1 cellular context compared by ENCODE assay signal in genomic region chr1:35331618-35332017, GRCh38.
TF ChIP-seq lines count a peak whose summit lies in the region.

No MANE protein-coding gene starts in this region.

TF ChIP-seq in HEK293, 187 proteins besides CTCF, POLR2A, EP300 and RAD21 (continued from another document):
- TF ChIP-seq ZNF121 (tag by site-specific recombination; IDR thresholded peaks at IDR 0.05) (0 out of 2 replicates have a peak, but pooled peaks have one; percentile 46), ZNF664 (tag by site-specific recombination; IDR thresholded peaks at IDR 0.05) (peak; percentile 84), MZF1 (tag by site-specific recombination; IDR thresholded peaks at IDR 0.05; ENCODE audit: borderline replicate concordance) (peak; percentile 57; the same call in 1 of the 2 replicates), ZNF530 (tag by site-specific recombination; IDR thresholded peaks at IDR 0.05; ENCODE audit: low read depth) (peak; percentile 66; the same call in 1 of the 2 replicates), ZNF18 (tag by site-specific recombination; IDR thresholded peaks at IDR 0.05) (0 out of 2 replicates have a peak, but pooled peaks have one; percentile 57), ZNF629 (tag by site-specific recombination; IDR thresholded peaks at IDR 0.05) (peak; percentile 76), ZXDB (tag by site-specific recombination; IDR thresholded peaks at IDR 0.05) (peak; percentile 90), ZNF580 (tag by site-specific recombination; IDR thresholded peaks at IDR 0.05) (peak; percentile 78; the same call in 1 of the 2 replicates), ZNF140 (tag by site-specific recombination; IDR thresholded peaks at IDR 0.05) (peak; percentile 96), ZNF555 (tag by site-specific recombination; conservative IDR thresholded peaks at IDR 0.05) (peak; percentile 97), ZBTB21 (tag by site-specific recombination; IDR thresholded peaks at IDR 0.05) (peak; percentile 61; the same call in 1 of the 2 replicates), ZNF558 (tag by site-specific recombination; IDR thresholded peaks at IDR 0.05) (peak; percentile 88), ZNF623 (tag by site-specific recombination; IDR thresholded peaks at IDR 0.05) (peak; percentile 89), ZNF433 (tag by site-specific recombination; IDR thresholded peaks at IDR 0.05; ENCODE audit: low read depth) (peak; percentile 86), ZNF354C (tag by site-specific recombination; IDR thresholded peaks at IDR 0.05; ENCODE audit: borderline replicate concordance, low read depth) (peak; percentile 76; the same call in 1 of the 2 replicates)
- TF ChIP-seq, protein P1, sequence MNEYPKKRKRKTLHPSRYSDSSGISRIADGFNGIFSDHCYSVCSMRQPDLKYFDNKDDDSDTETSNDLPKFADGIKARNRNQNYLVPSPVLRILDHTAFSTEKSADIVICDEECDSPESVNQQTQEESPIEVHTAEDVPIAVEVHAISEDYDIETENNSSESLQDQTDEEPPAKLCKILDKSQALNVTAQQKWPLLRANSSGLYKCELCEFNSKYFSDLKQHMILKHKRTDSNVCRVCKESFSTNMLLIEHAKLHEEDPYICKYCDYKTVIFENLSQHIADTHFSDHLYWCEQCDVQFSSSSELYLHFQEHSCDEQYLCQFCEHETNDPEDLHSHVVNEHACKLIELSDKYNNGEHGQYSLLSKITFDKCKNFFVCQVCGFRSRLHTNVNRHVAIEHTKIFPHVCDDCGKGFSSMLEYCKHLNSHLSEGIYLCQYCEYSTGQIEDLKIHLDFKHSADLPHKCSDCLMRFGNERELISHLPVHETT (tag by site-specific recombination; IDR thresholded peaks at IDR 0.05), result 0 out of 2 replicates have a peak, but pooled peaks have one; percentile 67
- TF ChIP-seq, protein P2, sequence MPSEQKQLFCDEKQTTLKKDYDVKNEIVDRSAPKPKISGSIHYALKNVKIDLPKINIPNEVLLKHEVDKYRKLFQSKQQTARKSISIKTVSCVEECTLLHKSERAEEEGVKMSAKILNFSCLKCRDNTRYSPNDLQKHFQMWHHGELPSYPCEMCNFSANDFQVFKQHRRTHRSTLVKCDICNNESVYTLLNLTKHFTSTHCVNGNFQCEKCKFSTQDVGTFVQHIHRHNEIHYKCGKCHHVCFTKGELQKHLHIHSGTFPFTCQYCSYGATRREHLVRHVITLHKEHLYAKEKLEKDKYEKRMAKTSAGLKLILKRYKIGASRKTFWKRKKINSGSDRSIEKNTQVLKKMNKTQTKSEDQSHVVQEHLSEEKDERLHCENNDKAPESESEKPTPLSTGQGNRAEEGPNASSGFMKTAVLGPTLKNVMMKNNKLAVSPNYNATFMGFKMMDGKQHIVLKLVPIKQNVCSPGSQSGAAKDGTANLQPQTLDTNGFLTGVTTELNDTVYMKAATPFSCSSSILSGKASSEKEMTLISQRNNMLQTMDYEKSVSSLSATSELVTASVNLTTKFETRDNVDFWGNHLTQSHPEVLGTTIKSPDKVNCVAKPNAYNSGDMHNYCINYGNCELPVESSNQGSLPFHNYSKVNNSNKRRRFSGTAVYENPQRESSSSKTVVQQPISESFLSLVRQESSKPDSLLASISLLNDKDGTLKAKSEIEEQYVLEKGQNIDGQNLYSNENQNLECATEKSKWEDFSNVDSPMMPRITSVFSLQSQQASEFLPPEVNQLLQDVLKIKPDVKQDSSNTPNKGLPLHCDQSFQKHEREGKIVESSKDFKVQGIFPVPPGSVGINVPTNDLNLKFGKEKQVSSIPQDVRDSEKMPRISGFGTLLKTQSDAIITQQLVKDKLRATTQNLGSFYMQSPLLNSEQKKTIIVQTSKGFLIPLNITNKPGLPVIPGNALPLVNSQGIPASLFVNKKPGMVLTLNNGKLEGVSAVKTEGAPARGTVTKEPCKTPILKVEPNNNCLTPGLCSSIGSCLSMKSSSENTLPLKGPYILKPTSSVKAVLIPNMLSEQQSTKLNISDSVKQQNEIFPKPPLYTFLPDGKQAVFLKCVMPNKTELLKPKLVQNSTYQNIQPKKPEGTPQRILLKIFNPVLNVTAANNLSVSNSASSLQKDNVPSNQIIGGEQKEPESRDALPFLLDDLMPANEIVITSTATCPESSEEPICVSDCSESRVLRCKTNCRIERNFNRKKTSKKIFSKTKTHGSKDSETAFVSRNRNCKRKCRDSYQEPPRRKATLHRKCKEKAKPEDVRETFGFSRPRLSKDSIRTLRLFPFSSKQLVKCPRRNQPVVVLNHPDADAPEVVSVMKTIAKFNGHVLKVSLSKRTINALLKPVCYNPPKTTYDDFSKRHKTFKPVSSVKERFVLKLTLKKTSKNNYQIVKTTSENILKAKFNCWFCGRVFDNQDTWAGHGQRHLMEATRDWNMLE (tag by site-specific recombination; conservative IDR thresholded peaks at IDR 0.05; ENCODE audit: low read depth), result peak; percentile 97
- TF ChIP-seq, protein P3, sequence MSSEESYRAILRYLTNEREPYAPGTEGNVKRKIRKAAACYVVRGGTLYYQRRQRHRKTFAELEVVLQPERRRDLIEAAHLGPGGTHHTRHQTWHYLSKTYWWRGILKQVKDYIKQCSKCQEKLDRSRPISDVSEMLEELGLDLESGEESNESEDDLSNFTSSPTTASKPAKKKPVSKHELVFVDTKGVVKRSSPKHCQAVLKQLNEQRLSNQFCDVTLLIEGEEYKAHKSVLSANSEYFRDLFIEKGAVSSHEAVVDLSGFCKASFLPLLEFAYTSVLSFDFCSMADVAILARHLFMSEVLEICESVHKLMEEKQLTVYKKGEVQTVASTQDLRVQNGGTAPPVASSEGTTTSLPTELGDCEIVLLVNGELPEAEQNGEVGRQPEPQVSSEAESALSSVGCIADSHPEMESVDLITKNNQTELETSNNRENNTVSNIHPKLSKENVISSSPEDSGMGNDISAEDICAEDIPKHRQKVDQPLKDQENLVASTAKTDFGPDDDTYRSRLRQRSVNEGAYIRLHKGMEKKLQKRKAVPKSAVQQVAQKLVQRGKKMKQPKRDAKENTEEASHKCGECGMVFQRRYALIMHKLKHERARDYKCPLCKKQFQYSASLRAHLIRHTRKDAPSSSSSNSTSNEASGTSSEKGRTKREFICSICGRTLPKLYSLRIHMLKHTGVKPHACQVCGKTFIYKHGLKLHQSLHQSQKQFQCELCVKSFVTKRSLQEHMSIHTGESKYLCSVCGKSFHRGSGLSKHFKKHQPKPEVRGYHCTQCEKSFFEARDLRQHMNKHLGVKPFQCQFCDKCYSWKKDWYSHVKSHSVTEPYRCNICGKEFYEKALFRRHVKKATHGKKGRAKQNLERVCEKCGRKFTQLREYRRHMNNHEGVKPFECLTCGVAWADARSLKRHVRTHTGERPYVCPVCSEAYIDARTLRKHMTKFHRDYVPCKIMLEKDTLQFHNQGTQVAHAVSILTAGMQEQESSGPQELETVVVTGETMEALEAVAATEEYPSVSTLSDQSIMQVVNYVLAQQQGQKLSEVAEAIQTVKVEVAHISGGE (tag by site-specific recombination; conservative IDR thresholded peaks at IDR 0.05; ENCODE audit: low read depth), result peak; percentile 88
